Comparison of ENCODE assay signal across 24 cellular contexts in genomic region chr10:44316922-44317215, GRCh38.
"Had no signal": no experiment of that assay in that cellular context is flagged by ENCODE, and none has a peak within 500 bp of the region (broad histone marks: within the 10 kb centered on the region; RNA-seq: fewer than 3 reads in every experiment).

No MANE protein-coding gene starts in this region.

- H3K27ac ChIP-seq: adrenal gland, body of pancreas, gastrocnemius medialis, neutrophil, pancreas, prostate gland, skin epidermis, testis, transverse colon, uterus had no signal

- H3K4me3 Mint-ChIP-seq: activated naive CD4-positive, alpha-beta T cell treated with anti-CD3 and anti-CD28 coated beads for 36 hours; activated T-helper 1 cell treated with anti-CD3 and anti-CD28 coated beads, Interleukin-12 subunit alpha, Interleukin-12 subunit beta, Interleukin-2, Interleukin-4 antibody, amounts not matched to agents 30 ng/mL and 10 ng/mL and 1 ng/mL, durations not matched to agents 14 hours and 24 hours and 36 hours; naive B cell; nephron progenitor cell had no signal

- DNase-seq: activated effector memory CD4-positive, alpha-beta T cell treated with anti-CD3 and anti-CD28 coated beads, Interleukin-2, amount 50 U/mL, for 16 hours; activated T-cell treated with anti-CD3 and anti-CD28 coated beads for 4 hours; adrenal gland; aorta; effector CD8-positive, alpha-beta T cell; gastrocnemius medialis; glutamatergic neuron; left ventricle myocardium superior; naive B cell; retina; stimulated activated CD4-positive, alpha-beta T cell treated with anti-CD3 and anti-CD28 coated beads, Interleukin-4, amount 100 ng/mL, for 1 hour; transverse colon; uterus had no signal

- H3K36me3 Mint-ChIP-seq: activated naive CD8-positive, alpha-beta T cell treated with anti-CD3 and anti-CD28 coated beads for 36 hours; naive B cell had no signal

- H3K9me3 ChIP-seq: adrenal gland, body of pancreas, gastrocnemius medialis, neutrophil, pancreas, prostate gland, testis, transverse colon, uterus had no signal

- H3K27ac Mint-ChIP-seq: activated naive CD4-positive, alpha-beta T cell treated with anti-CD3 and anti-CD28 coated beads for 36 hours; activated naive CD8-positive, alpha-beta T cell treated with anti-CD3 and anti-CD28 coated beads for 36 hours; activated T-helper 1 cell treated with anti-CD3 and anti-CD28 coated beads, Interleukin-12 subunit alpha, Interleukin-12 subunit beta, Interleukin-2, Interleukin-4 antibody, amounts not matched to agents 30 ng/mL and 10 ng/mL and 1 ng/mL, durations not matched to agents 14 hours and 24 hours and 36 hours; naive B cell; nephron progenitor cell had no signal

- H3K9me3 Mint-ChIP-seq: activated naive CD4-positive, alpha-beta T cell treated with anti-CD3 and anti-CD28 coated beads for 36 hours; activated naive CD8-positive, alpha-beta T cell treated with anti-CD3 and anti-CD28 coated beads for 36 hours; activated T-helper 1 cell treated with anti-CD3 and anti-CD28 coated beads, Interleukin-12 subunit alpha, Interleukin-12 subunit beta, Interleukin-2, Interleukin-4 antibody, amounts not matched to agents 30 ng/mL and 10 ng/mL and 1 ng/mL, durations not matched to agents 14 hours and 24 hours and 36 hours; nephron progenitor cell had no signal

- H3K4me1 ChIP-seq: adrenal gland, body of pancreas, prostate gland, testis, transverse colon, uterus had no signal

- H3K36me3 ChIP-seq: adrenal gland, gastrocnemius medialis, neutrophil, pancreas, prostate gland, transverse colon, uterus had no signal

- H3K4me3 ChIP-seq: adrenal gland, body of pancreas, gastrocnemius medialis, pancreas, prostate gland, skin epidermis, testis, transverse colon, uterus had no signal

- H3K27me3 ChIP-seq: adrenal gland, body of pancreas, gastrocnemius medialis, pancreas, testis, transverse colon, uterus had no signal

- ATAC-seq: left ventricle myocardium superior, sciatic nerve had no signal

- H3K4me1 Mint-ChIP-seq: activated naive CD8-positive, alpha-beta T cell treated with anti-CD3 and anti-CD28 coated beads for 36 hours; naive B cell had no signal
